In the genomic region with DNA sequence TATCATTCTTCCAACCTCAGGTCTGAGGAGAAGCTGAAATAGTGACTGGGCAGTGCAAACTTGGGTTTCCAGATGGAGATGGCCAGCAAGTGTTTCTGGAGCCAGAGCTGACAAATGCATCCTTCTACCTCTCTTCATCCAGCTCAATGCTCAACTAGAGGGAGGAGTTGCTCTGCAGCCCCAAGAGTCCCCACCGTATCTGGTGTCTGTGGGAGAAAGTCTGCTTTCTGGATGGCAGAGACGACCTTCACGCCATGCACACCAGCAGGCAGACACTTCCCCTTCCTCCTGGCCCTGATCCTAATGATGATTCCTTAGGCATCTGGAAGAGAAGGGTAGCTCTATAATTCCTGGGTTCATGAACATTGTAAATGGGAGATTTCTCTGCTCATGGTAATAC, we compare ENCODE assay signal across 17 cellular contexts.
A peak's percentile ranks its signal among the peaks of the same experiment; 100 is the strongest.
DNase-seq lines count a peak whose midpoint lies in the region; ATAC-seq and TF ChIP-seq lines count a peak whose summit lies in the region.
"Had no signal": no experiment of that assay in that cellular context is flagged by ENCODE, and none has a peak within 500 bp of the region (broad histone marks: within the 10 kb centered on the region; RNA-seq: fewer than 3 reads in every experiment).

No MANE protein-coding gene starts in this region.

- no peaks in the 10 kb centered on the region for H3K36me3 Mint-ChIP-seq in stimulated activated memory B cell treated with anti-CD40 and anti-IgM and Interleukin-4, amounts not matched to agents 10 μg/mL and 1 μg/mL and 100 μg/mL, for 72 hours
- no peaks in the 10 kb centered on the region for H3K36me3 Mint-ChIP-seq in osteocyte (ENCODE audit: unreplicated experiment)
- H3K36me3 Mint-ChIP-seq: CD14-positive monocyte; CD4-positive, alpha-beta memory T cell had no signal

- no peaks in the 10 kb centered on the region for H3K27me3 Mint-ChIP-seq in stimulated activated memory B cell treated with anti-CD40 and anti-IgM and Interleukin-4, amounts not matched to agents 10 μg/mL and 1 μg/mL and 100 μg/mL, for 72 hours
- peaks cover 18% of the 10 kb centered on the region for H3K27me3 Mint-ChIP-seq in osteocyte (ENCODE audit: unreplicated experiment)

- TF ChIP-seq CTCF in KMS-11 (conservative IDR thresholded peaks at IDR 0.05; ENCODE audit: low read depth, low read length) (no peak), osteocyte (IDR thresholded peaks at IDR 0.05) (no peak)

- peak; percentile 58; the same call in 1 of the 2 replicates for TF ChIP-seq POLR2A in Raji (IDR thresholded peaks at IDR 0.05; ENCODE audit: insufficient read depth, low read depth, low read length)

- H3K9ac ChIP-seq in BLaER1 treated with 17β-estradiol and CSF1 and Interleukin-3, amounts not matched to agents 10 nM and 100 nM, result no peak overlapping the region
- H3K9ac ChIP-seq in KMS-11, result peak overlapping the region; percentile 66; the same call in 1 of the 2 replicates

- no peak for ATAC-seq in stimulated activated memory B cell treated with anti-CD40 and anti-IgM and Interleukin-4, amounts not matched to agents 10 μg/mL and 1 μg/mL and 100 μg/mL, for 72 hours
- ATAC-seq in HG03159 (IDR thresholded peaks at IDR 0.05; ENCODE audit: unreplicated experiment), result no peak
- ATAC-seq: K562 had no signal

- H2AFZ ChIP-seq in KMS-11 (ENCODE audit: low read depth), result no peak overlapping the region

- peaks cover 22 to 90% (median 74%) of the 10 kb centered on the region in 10 experiments for H3K4me1 ChIP-seq in BLaER1 treated with 17β-estradiol and CSF1 and Interleukin-3, amounts not matched to agents 10 nM and 100 nM
- H3K4me1 ChIP-seq in KMS-11 (ENCODE audit: low read depth, poor library complexity, severe bottlenecking), result peaks cover 100% of the 10 kb centered on the region
- H3K4me1 ChIP-seq: BE2C had no signal

- H4K20me1 ChIP-seq in BLaER1 treated with 17β-estradiol and CSF1 and Interleukin-3, amounts not matched to agents 10 nM and 100 nM, result no peaks in the 10 kb centered on the region
- H4K20me1 ChIP-seq in KMS-11 (ENCODE audit: insufficient read depth), result no peaks in the 10 kb centered on the region

- peaks cover 9 to 17% (median 14%) of the 10 kb centered on the region in 11 experiments; a peak in 21 of 22 replicates for H3K9me3 ChIP-seq in BLaER1 treated with 17β-estradiol and CSF1 and Interleukin-3, amounts not matched to agents 10 nM and 100 nM (replicated peaks in 1 of 11)
- no peaks in the 10 kb centered on the region for H3K9me3 ChIP-seq in MG63
- H3K9me3 ChIP-seq: BE2C, HAP-1 had no signal

- no peak for DNase-seq in GOT3 (lab: John Stamatoyannopoulos, UW)
- no peak for DNase-seq in osteocyte (ENCODE audit: extremely low spot score, unreplicated experiment)
- DNase-seq in MG63, result no peak
- DNase-seq: BE2C; CD4-positive, alpha-beta memory T cell; DMS153; DMS79; GF-D8; IMR-90 had no signal

- peak overlapping the region; percentile 91 for H3K27ac Mint-ChIP-seq in stimulated activated memory B cell treated with anti-CD40 and anti-IgM and Interleukin-4, amounts not matched to agents 10 μg/mL and 1 μg/mL and 100 μg/mL, for 72 hours
- no peak overlapping the region for H3K27ac Mint-ChIP-seq in osteocyte (ENCODE audit: unreplicated experiment)
- H3K27ac Mint-ChIP-seq: CD14-positive monocyte had no signal

- no peak overlapping the region for H3K4me3 Mint-ChIP-seq in stimulated activated memory B cell treated with anti-CD40 and anti-IgM and Interleukin-4, amounts not matched to agents 10 μg/mL and 1 μg/mL and 100 μg/mL, for 72 hours
- no peak overlapping the region for H3K4me3 Mint-ChIP-seq in osteocyte (ENCODE audit: unreplicated experiment)
- H3K4me3 Mint-ChIP-seq: CD14-positive monocyte had no signal

- peak overlapping the region in 8 of 11 experiments; percentile 52 to 76 (median 66); a peak in 8 of 22 replicates for H3K4me2 ChIP-seq in BLaER1 treated with 17β-estradiol and CSF1 and Interleukin-3, amounts not matched to agents 10 nM and 100 nM
- peak overlapping the region; percentile 79 for H3K4me2 ChIP-seq in KMS-11

- H3K27me3 ChIP-seq in BLaER1 treated with 17β-estradiol and CSF1 and Interleukin-3, amounts not matched to agents 10 nM and 100 nM, result no peaks in the 10 kb centered on the region
- H3K27me3 ChIP-seq in KMS-11 (ENCODE audit: insufficient read depth, low read depth), result no peaks in the 10 kb centered on the region
- H3K27me3 ChIP-seq in MG63, result no peaks in the 10 kb centered on the region

- H3K79me2 ChIP-seq in KMS-11 (ENCODE audit: insufficient read depth, low read depth), result no peaks in the 10 kb centered on the region

- H3K4me3 ChIP-seq in BLaER1 treated with 17β-estradiol and CSF1 and Interleukin-3, amounts not matched to agents 10 nM and 100 nM, result no peak overlapping the region; a peak in 1 of 20 replicates
- H3K4me3 ChIP-seq in KMS-11 (IDR thresholded peaks at IDR 0.05; ENCODE audit: insufficient read depth, low read depth, low read length) (no peak overlapping the region), MG63 (no peak overlapping the region)
- H3K4me3 ChIP-seq: HAP-1, K562 had no signal

- H3K9me3 Mint-ChIP-seq in stimulated activated memory B cell treated with anti-CD40 and anti-IgM and Interleukin-4, amounts not matched to agents 10 μg/mL and 1 μg/mL and 100 μg/mL, for 72 hours, result no peaks in the 10 kb centered on the region
- no peaks in the 10 kb centered on the region for H3K9me3 Mint-ChIP-seq in osteocyte (ENCODE audit: unreplicated experiment)
- H3K9me3 Mint-ChIP-seq: CD4-positive, alpha-beta memory T cell had no signal

- no peaks in the 10 kb centered on the region for H3K36me3 ChIP-seq in BLaER1 treated with 17β-estradiol and CSF1 and Interleukin-3, amounts not matched to agents 10 nM and 100 nM
- H3K36me3 ChIP-seq in KMS-11 (ENCODE audit: insufficient read depth) (no peaks in the 10 kb centered on the region), MG63 (no peaks in the 10 kb centered on the region)
- H3K36me3 ChIP-seq: BE2C, HAP-1 had no signal

- H3K4me1 Mint-ChIP-seq in stimulated activated memory B cell treated with anti-CD40 and anti-IgM and Interleukin-4, amounts not matched to agents 10 μg/mL and 1 μg/mL and 100 μg/mL, for 72 hours, result peaks cover 66% of the 10 kb centered on the region
- H3K4me1 Mint-ChIP-seq in osteocyte (ENCODE audit: unreplicated experiment), result no peaks in the 10 kb centered on the region

- peak overlapping the region in 2 of 11 experiments; percentile 86 to 93; a peak in 2 of 22 replicates for H3K27ac ChIP-seq in BLaER1 treated with 17β-estradiol and CSF1 and Interleukin-3, amounts not matched to agents 10 nM and 100 nM
- peak overlapping the region; percentile 98 for H3K27ac ChIP-seq in KMS-11
